ENCODE assay signal across 8 cellular contexts in the genomic region with DNA sequence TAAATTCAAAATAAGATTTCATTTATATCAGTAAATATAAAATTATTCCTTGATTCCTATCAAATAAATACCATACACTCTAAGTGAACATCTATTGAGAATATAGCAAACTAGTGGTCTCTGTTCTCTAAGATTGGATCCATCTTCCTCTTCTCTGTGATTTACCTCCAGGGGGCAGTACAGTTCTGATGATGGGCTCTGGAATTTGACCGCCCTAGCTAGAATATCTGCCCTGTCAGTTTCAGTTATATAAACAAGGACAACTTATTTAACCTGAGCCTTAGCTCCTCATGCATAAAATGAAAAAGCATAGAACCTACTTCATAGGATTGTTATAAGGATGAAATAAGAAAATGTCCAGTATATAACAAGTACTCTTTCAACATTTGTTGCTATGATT.
DNase-seq lines count a peak whose midpoint lies in the region; ATAC-seq and TF ChIP-seq lines count a peak whose summit lies in the region.

No MANE protein-coding gene starts in this region.

- no peak overlapping the region for H3K27ac Mint-ChIP-seq in activated T-helper 2 cell treated with anti-CD3 and anti-CD28 coated beads, Interferon-gamma antibody, Interleukin-2, Interleukin-4, amounts not matched to agents 10 μg/mL and 5 μg/mL and 100 μg/mL, durations not matched to agents 14 hours and 24 hours and 36 hours

- peaks cover 28% of the 10 kb centered on the region for H3K4me1 ChIP-seq in SJCRH30

- no peaks in the 10 kb centered on the region for H3K9me3 Mint-ChIP-seq in activated T-helper 2 cell treated with anti-CD3 and anti-CD28 coated beads, Interferon-gamma antibody, Interleukin-2, Interleukin-4, amounts not matched to agents 10 μg/mL and 5 μg/mL and 100 μg/mL, durations not matched to agents 14 hours and 24 hours and 36 hours

- no peaks in the 10 kb centered on the region for H3K36me3 ChIP-seq in SJCRH30

- intact Hi-C loops in activated T-helper 2 cell treated with anti-CD3 and anti-CD28 coated beads, Interferon-gamma antibody, Interleukin-2, Interleukin-4, amounts not matched to agents 10 μg/mL and 5 μg/mL and 100 μg/mL, durations not matched to agents 14 hours and 24 hours and 36 hours (cut with micrococcal nuclease): no loop called here

- no peak overlapping the region for H3K4me3 Mint-ChIP-seq in activated T-helper 2 cell treated with anti-CD3 and anti-CD28 coated beads, Interferon-gamma antibody, Interleukin-2, Interleukin-4, amounts not matched to agents 10 μg/mL and 5 μg/mL and 100 μg/mL, durations not matched to agents 14 hours and 24 hours and 36 hours (ENCODE audit: low read depth)

- H3K9me3 ChIP-seq in SJCRH30 (replicated peaks): no peaks in the 10 kb centered on the region; the same call in 1 of the 2 replicates

- peaks cover 14% of the 10 kb centered on the region for H3K27me3 Mint-ChIP-seq in activated T-helper 2 cell treated with anti-CD3 and anti-CD28 coated beads, Interferon-gamma antibody, Interleukin-2, Interleukin-4, amounts not matched to agents 10 μg/mL and 5 μg/mL and 100 μg/mL, durations not matched to agents 14 hours and 24 hours and 36 hours (ENCODE audit: low read depth)

- peak; percentile 66 for ATAC-seq in HG03342 (IDR thresholded peaks at IDR 0.05; ENCODE audit: unreplicated experiment)

- H3K27me3 ChIP-seq in SJCRH30: no peaks in the 10 kb centered on the region

- H3K27ac ChIP-seq in SJCRH30: no peak overlapping the region

- no peaks in the 10 kb centered on the region for H3K4me1 Mint-ChIP-seq in activated T-helper 2 cell treated with anti-CD3 and anti-CD28 coated beads, Interferon-gamma antibody, Interleukin-2, Interleukin-4, amounts not matched to agents 10 μg/mL and 5 μg/mL and 100 μg/mL, durations not matched to agents 14 hours and 24 hours and 36 hours (ENCODE audit: low read depth)

- H3K36me3 Mint-ChIP-seq in activated T-helper 2 cell treated with anti-CD3 and anti-CD28 coated beads, Interferon-gamma antibody, Interleukin-2, Interleukin-4, amounts not matched to agents 10 μg/mL and 5 μg/mL and 100 μg/mL, durations not matched to agents 14 hours and 24 hours and 36 hours (ENCODE audit: low read depth): no peaks in the 10 kb centered on the region

- peak; percentile 80 for TF ChIP-seq CTCF in fibroblast of villous mesenchyme (IDR thresholded peaks at IDR 0.05; ENCODE audit: insufficient read depth, low read depth, low read length)

- DNase-seq in NCI-H2196 (lab: John Stamatoyannopoulos, UW; ENCODE audit: unreplicated experiment): peak; percentile 13
- no peak for DNase-seq in NCI-H2196 treated with DMSO at 0.1 percent for 48 hours (lab: John Stamatoyannopoulos, UW; ENCODE audit: unreplicated experiment)
- DNase-seq in SJCRH30: peak; percentile 48 to 82
- peak; percentile 80 for DNase-seq in fibroblast of villous mesenchyme (ENCODE audit: low read depth)
- DNase-seq in superior temporal gyrus (ENCODE audit: extremely low spot score): peak; percentile 94
- no peak for DNase-seq in activated T-helper 2 cell treated with anti-CD3 and anti-CD28 coated beads, Interferon-gamma antibody, Interleukin-2, Interleukin-4, amounts not matched to agents 10 μg/mL and 5 μg/mL and 100 μg/mL, durations not matched to agents 14 hours and 24 hours and 36 hours (ENCODE audit: low spot score)
- no peak for DNase-seq in NCI-H345 treated with DMSO at 0.1 percent for 48 hours (lab: John Stamatoyannopoulos, UW; ENCODE audit: unreplicated experiment)

- H3K4me3 ChIP-seq in SJCRH30: no peak overlapping the region
- H3K4me3 ChIP-seq in fibroblast of villous mesenchyme (ENCODE audit: low read depth, low read length): no peak overlapping the region

Comparison
In these comparisons a context has a peak if more than half of its experiments do, and no peak if none do; other contexts are left out.
1. DNase-seq: peak in NCI-H2196 (single experiment), SJCRH30 (2 of 2), fibroblast of villous mesenchyme (single experiment) and superior temporal gyrus (single experiment); none in NCI-H2196 treated with DMSO at 0.1 percent for 48 hours (single experiment), activated T-helper 2 cell treated with anti-CD3 and anti-CD28 coated beads, Interferon-gamma antibody, Interleukin-2, Interleukin-4, amounts not matched to agents 10 μg/mL and 5 μg/mL and 100 μg/mL, durations not matched to agents 14 hours and 24 hours and 36 hours (single experiment) and NCI-H345 treated with DMSO at 0.1 percent for 48 hours (single experiment).